In genomic region chr11:69670158-69670845, GRCh38 we compare ENCODE assay signal across 8 cellular contexts. TPM values are rescaled to one million over a fixed set of nuclear protein-coding genes. Genes with fewer than 3 reads are reported as not detected.
DNase-seq lines count a peak whose midpoint lies in the region; ATAC-seq and TF ChIP-seq lines count a peak whose summit lies in the region.

No MANE protein-coding gene starts in this region.

- in situ Hi-C loops in GM23248 (cut with MboI), result no loop called here

- H3K27me3 Mint-ChIP-seq in chondrocyte (ENCODE audit: low read depth), result no peaks in the 10 kb centered on the region

- H3K36me3 ChIP-seq in GM23248 (ENCODE audit: low read depth) (peaks cover 16% of the 10 kb centered on the region), left lung (peaks cover 0 to 66% of the 10 kb centered on the region in 2 donors)

- intact Hi-C loops in left lung (cut with DNase I), result no loop called here

- H3K4me1 Mint-ChIP-seq in chondrocyte (ENCODE audit: low read depth), result peaks cover 26% of the 10 kb centered on the region

- TF ChIP-seq CTCF in chondrocyte (IDR thresholded peaks at IDR 0.05), result peak; percentile 96
- TF ChIP-seq CTCF in left lung (IDR thresholded peaks at IDR 0.05), result peak; percentile 95 to 96

- no peaks in the 10 kb centered on the region for H3K9me3 Mint-ChIP-seq in chondrocyte (ENCODE audit: low read depth)

- no peak overlapping the region for H3K4me3 Mint-ChIP-seq in chondrocyte (ENCODE audit: unreplicated experiment)

- no peak overlapping the region for H2AFZ ChIP-seq in GM23248

- peak overlapping the region; percentile 65 for H3K27ac Mint-ChIP-seq in chondrocyte (ENCODE audit: unreplicated experiment)

- peak; percentile 92 for DNase-seq in AG08395 (ENCODE audit: low spot score)
- DNase-seq in GM23248, result peak; percentile 90
- DNase-seq in NCI-H460 (ENCODE audit: extremely low read depth, low read depth), result peak; percentile 70
- DNase-seq in activated CD4-positive, CD25-positive, alpha-beta regulatory T cell treated with anti-CD3 and anti-CD28 coated beads, Interleukin-2, amount 50 U/mL, for 72 hours, result peak; percentile 50
- DNase-seq in chondrocyte (ENCODE audit: low spot score), result peak; percentile 90
- DNase-seq in left lung, result peak; percentile 77 to 91
- peak; percentile 42 to 59 for DNase-seq in stimulated activated CD4-positive, alpha-beta T cell treated with anti-CD3 and anti-CD28 coated beads, Interleukin-4, amount 100 ng/mL, for 4 hours

- H3K4me1 ChIP-seq in GM23248 (ENCODE audit: insufficient read depth), result peaks cover 13% of the 10 kb centered on the region
- H3K4me1 ChIP-seq in left lung, result peaks cover 10 to 27% of the 10 kb centered on the region in 2 donors

- peaks cover 8% of the 10 kb centered on the region for H3K36me3 Mint-ChIP-seq in chondrocyte (ENCODE audit: low read depth)

- ATAC-seq in left lung (peak; percentile 79), HG03571 (IDR thresholded peaks at IDR 0.05; ENCODE audit: unreplicated experiment) (no peak)

- H3K27ac ChIP-seq in GM23248 (peak overlapping the region; percentile 38; the same call in 1 of the 2 replicates), left lung (no peak overlapping the region)

- no peaks in the 10 kb centered on the region for H4K20me1 ChIP-seq in GM23248 (ENCODE audit: insufficient read depth)

- H3K79me2 ChIP-seq in GM23248 (ENCODE audit: insufficient read depth), result peaks cover 64% of the 10 kb centered on the region

- peak overlapping the region; percentile 36; the same call in 1 of the 2 replicates for H3K9ac ChIP-seq in GM23248

- H3K27me3 ChIP-seq in GM23248 (replicated peaks; ENCODE audit: insufficient read depth) (no peaks in the 10 kb centered on the region), left lung (no peaks in the 10 kb centered on the region)

- 31 to 33% methylated on average over 18 of the region's 18 CpGs for WGBS in GM23248 (ENCODE audit: low coverage in 1 of 2, low lambda C conversion rate in 2 of 2, missing lambda C conversion rate in 2 of 2), 2 experiments

- H3F3A ChIP-seq in GM23248 (ENCODE audit: insufficient read depth), result peaks cover 24% of the 10 kb centered on the region

- H3K4me2 ChIP-seq in GM23248 (ENCODE audit: unreplicated experiment), result peak overlapping the region; percentile 30

- H3K9me2 ChIP-seq in GM23248 (ENCODE audit: insufficient read depth), result no peaks in the 10 kb centered on the region

- H3K9me3 ChIP-seq in GM23248 (ENCODE audit: low read depth) (no peaks in the 10 kb centered on the region), left lung (no peaks in the 10 kb centered on the region)

- H3K4me3 ChIP-seq in GM23248, result no peak overlapping the region
- H3K4me3 ChIP-seq in left lung, result no peak overlapping the region

RNA-seq across cellular contexts. Expression of gene LTO1, which starts 4.9 kb away (rescaled TPM):
- total RNA-seq in GM23248 (2014; rRNA removed; shearing (Covaris generic)), result 20.6 and 37.3 TPM in 2 replicates
- polyA plus RNA-seq in GM23248 (2016; fragmentation: Nextera tagmentation; extraction: Ambion mirVana), result 25.5 and 26.2 TPM in 2 replicates
- 12.9 and 14.1 TPM in 2 replicates for total RNA-seq in NCI-H460 (2014; rRNA removed; shearing (Covaris generic))
- polyA plus RNA-seq in NCI-H460 (2014; cell fraction: nucleus; rRNA removed), result 38.4 and 47.3 TPM in 2 replicates
- total RNA-seq in chondrocyte (15.5 to 21.9 TPM (median 16.2 TPM) in 3 replicates), left lung (10 to 100 TPM; 18.0 to 21.6 TPM)

RNA-seq across cellular contexts. Expression of gene CCND1, which starts 29.3 kb away (rescaled TPM):
- total RNA-seq in GM23248 (2014; rRNA removed; shearing (Covaris generic)), result 684 and 695 TPM in 2 replicates
- 1,097 and 1,184 TPM in 2 replicates for polyA plus RNA-seq in GM23248 (2016; fragmentation: Nextera tagmentation; extraction: Ambion mirVana)
- total RNA-seq in NCI-H460 (2014; rRNA removed; shearing (Covaris generic)), result 52.4 and 63.6 TPM in 2 replicates
- polyA plus RNA-seq in NCI-H460 (2014; cell fraction: nucleus; rRNA removed), result 60.4 and 69.7 TPM in 2 replicates
- 129 to 300 TPM (median 130 TPM) in 3 replicates for total RNA-seq in chondrocyte
- total RNA-seq in left lung, result 100 to 1,000 TPM; 243 to 581 TPM

RNA-seq across cellular contexts. Expression of gene FGF19, which starts 33.5 kb away (rescaled TPM):
- total RNA-seq in GM23248 (2014; rRNA removed; shearing (Covaris generic)), result not detected in 2 replicates
- not detected in 2 replicates for polyA plus RNA-seq in GM23248 (2016; fragmentation: Nextera tagmentation; extraction: Ambion mirVana)
- 0.12 and 0.17 TPM in 2 replicates for total RNA-seq in NCI-H460 (2014; rRNA removed; shearing (Covaris generic))
- 0.08 TPM in 1 of 2 replicates, not detected in the other for polyA plus RNA-seq in NCI-H460 (2014; cell fraction: nucleus; rRNA removed)
- total RNA-seq in chondrocyte (not detected in 3 replicates), left lung (not detected)
